34 cellular contexts compared by ENCODE assay signal in genomic region chr7:26170663-26171062, GRCh38.
"Had no signal": no experiment of that assay in that cellular context is flagged by ENCODE, and none has a peak within 500 bp of the region (broad histone marks: within the 10 kb centered on the region; RNA-seq: fewer than 3 reads in every experiment).

No MANE protein-coding gene starts in this region.

- H3K9me3 ChIP-seq: Peyer's patch, SJSA1, SK-N-SH had no signal

- H3K4me2 ChIP-seq: SK-N-SH had no signal

- H3K4me3 Mint-ChIP-seq: activated CD4-positive, alpha-beta T cell treated with anti-CD3 and anti-CD28 coated beads, Interleukin-2, amount 10 ng/mL, durations not matched to agents 24 days and 14 days; activated CD8-positive, alpha-beta T cell treated with anti-CD3 and anti-CD28 coated beads for 36 hours; activated naive CD4-positive, alpha-beta T cell treated with anti-CD3 and anti-CD28 coated beads, Interleukin-2, amount 50 U/mL, for 24 hours; activated naive CD8-positive, alpha-beta T cell treated with anti-CD3 and anti-CD28 coated beads, Interleukin-2, amount 10 ng/mL, durations not matched to agents 7 days and 5 days; activated T-cell treated with anti-CD3 and anti-CD28 coated beads, Interleukin-2, amount 50 U/mL, for 72 hours; activated T-helper 17 cell treated with anti-CD3 and anti-CD28 coated beads, Interleukin-2, amount 50 U/mL, for 72 hours; brain; T-helper 1 cell treated with Interleukin-12 subunit alpha and Interleukin-12 subunit beta and Interleukin-4 antibody, amounts not matched to agents 30 μg/mL and 1 μg/mL, for 36 hours; T-helper 2 cell treated with Interferon-gamma antibody and Interleukin-4, amounts not matched to agents 5 μg/mL and 100 μg/mL, for 36 hours had no signal

- FAIRE-seq: astrocyte, bronchial epithelial cell, TTC549 had no signal

- H3K4me1 Mint-ChIP-seq: brain had no signal

- H3K36me3 ChIP-seq: Peyer's patch, SJSA1 had no signal

- H3K27ac ChIP-seq: Peyer's patch, SJSA1 had no signal

- H3K27me3 Mint-ChIP-seq: activated CD4-positive, alpha-beta T cell treated with anti-CD3 and anti-CD28 coated beads, Interleukin-2, amount 10 ng/mL, durations not matched to agents 24 days and 14 days; activated CD8-positive, alpha-beta T cell treated with anti-CD3 and anti-CD28 coated beads for 36 hours; activated naive CD4-positive, alpha-beta T cell treated with anti-CD3 and anti-CD28 coated beads, Interleukin-2, amount 50 U/mL, for 24 hours; activated naive CD8-positive, alpha-beta T cell treated with anti-CD3 and anti-CD28 coated beads, Interleukin-2, amount 10 ng/mL, durations not matched to agents 7 days and 5 days; activated T-helper 17 cell treated with anti-CD3 and anti-CD28 coated beads, Interleukin-2, amount 50 U/mL, for 72 hours had no signal

- H3K27me3 ChIP-seq: Peyer's patch had no signal

- ATAC-seq: activated CD8-positive, alpha-beta T cell treated with anti-CD3 and anti-CD28 coated beads for 36 hours; activated T-cell treated with anti-CD3 and anti-CD28 coated beads, Interleukin-2, amount 50 U/mL, for 72 hours; activated T-helper 17 cell treated with anti-CD3 and anti-CD28 coated beads, Interleukin-2, amount 50 U/mL, for 72 hours; PC-3 had no signal

- H3K9ac ChIP-seq: SK-N-SH had no signal

- DNase-seq: activated CD4-positive, alpha-beta T cell treated with anti-CD3 and anti-CD28 coated beads, Interleukin-2, amount 10 ng/mL, durations not matched to agents 24 days and 14 days; activated CD4-positive, alpha-beta T cell treated with anti-CD3 and anti-CD28 coated beads, Interleukin-2, amount 50 U/mL, for 4 hours; activated CD8-positive, alpha-beta T cell treated with anti-CD3 and anti-CD28 coated beads for 36 hours; activated gamma-delta T cell; activated naive CD4-positive, alpha-beta T cell treated with Interleukin-2 at 50 U/mL for 16 hours; activated naive CD8-positive, alpha-beta T cell treated with anti-CD3 and anti-CD28 coated beads, Interleukin-2, amount 10 ng/mL, durations not matched to agents 7 days and 5 days; activated T-cell treated with anti-CD3 and anti-CD28 coated beads, Interleukin-2, amount 50 U/mL, for 1 hour; activated T-cell treated with anti-CD3 and anti-CD28 coated beads, Interleukin-2, amount 50 U/mL, for 72 hours; caudate nucleus; NCI-H1092 treated with DMSO at 0.1 percent for 48 hours; NCI-H1417; NCI-H146; NCI-H187; NCI-H2029 treated with DMSO at 0.1 percent for 48 hours; NCI-H2107; NCI-H2171; NCI-H510A; NCI-H526; NCI-H748 treated with DMSO at 0.1 percent for 48 hours; NK-92 treated with Interleukin-12 subunit alpha and Interleukin-12 subunit beta, amount 100 ng/mL, for 24 hours; PC-3; Peyer's patch; RPMI8226; SHP77 treated with DMSO at 0.1 percent for 48 hours; SK-N-SH had no signal

- H3K9me3 Mint-ChIP-seq: activated CD4-positive, alpha-beta T cell treated with anti-CD3 and anti-CD28 coated beads, Interleukin-2, amount 10 ng/mL, durations not matched to agents 24 days and 14 days; activated CD8-positive, alpha-beta T cell treated with anti-CD3 and anti-CD28 coated beads for 36 hours; activated naive CD4-positive, alpha-beta T cell treated with anti-CD3 and anti-CD28 coated beads, Interleukin-2, amount 50 U/mL, for 24 hours; activated T-cell treated with anti-CD3 and anti-CD28 coated beads, Interleukin-2, amount 50 U/mL, for 72 hours; activated T-helper 17 cell treated with anti-CD3 and anti-CD28 coated beads, Interleukin-2, amount 50 U/mL, for 72 hours; T-helper 1 cell treated with Interleukin-12 subunit alpha and Interleukin-12 subunit beta and Interleukin-4 antibody, amounts not matched to agents 30 μg/mL and 1 μg/mL, for 36 hours; T-helper 2 cell treated with Interferon-gamma antibody and Interleukin-4, amounts not matched to agents 5 μg/mL and 100 μg/mL, for 36 hours had no signal

- H3K27ac Mint-ChIP-seq: activated CD4-positive, alpha-beta T cell treated with anti-CD3 and anti-CD28 coated beads, Interleukin-2, amount 10 ng/mL, durations not matched to agents 24 days and 14 days; activated CD8-positive, alpha-beta T cell treated with anti-CD3 and anti-CD28 coated beads for 36 hours; activated naive CD4-positive, alpha-beta T cell treated with anti-CD3 and anti-CD28 coated beads, Interleukin-2, amount 50 U/mL, for 24 hours; activated naive CD8-positive, alpha-beta T cell treated with anti-CD3 and anti-CD28 coated beads, Interleukin-2, amount 10 ng/mL, durations not matched to agents 7 days and 5 days; activated T-cell treated with anti-CD3 and anti-CD28 coated beads, Interleukin-2, amount 50 U/mL, for 72 hours; activated T-helper 17 cell treated with anti-CD3 and anti-CD28 coated beads, Interleukin-2, amount 50 U/mL, for 72 hours; brain; T-helper 1 cell treated with Interleukin-12 subunit alpha and Interleukin-12 subunit beta and Interleukin-4 antibody, amounts not matched to agents 30 μg/mL and 1 μg/mL, for 36 hours; T-helper 2 cell treated with Interferon-gamma antibody and Interleukin-4, amounts not matched to agents 5 μg/mL and 100 μg/mL, for 36 hours had no signal

- H3K4me1 ChIP-seq: SJSA1 had no signal

- H3K4me3 ChIP-seq: Peyer's patch, SJSA1 had no signal
